Comparison of ENCODE assay signal across 1 cellular context in the genomic region with DNA sequence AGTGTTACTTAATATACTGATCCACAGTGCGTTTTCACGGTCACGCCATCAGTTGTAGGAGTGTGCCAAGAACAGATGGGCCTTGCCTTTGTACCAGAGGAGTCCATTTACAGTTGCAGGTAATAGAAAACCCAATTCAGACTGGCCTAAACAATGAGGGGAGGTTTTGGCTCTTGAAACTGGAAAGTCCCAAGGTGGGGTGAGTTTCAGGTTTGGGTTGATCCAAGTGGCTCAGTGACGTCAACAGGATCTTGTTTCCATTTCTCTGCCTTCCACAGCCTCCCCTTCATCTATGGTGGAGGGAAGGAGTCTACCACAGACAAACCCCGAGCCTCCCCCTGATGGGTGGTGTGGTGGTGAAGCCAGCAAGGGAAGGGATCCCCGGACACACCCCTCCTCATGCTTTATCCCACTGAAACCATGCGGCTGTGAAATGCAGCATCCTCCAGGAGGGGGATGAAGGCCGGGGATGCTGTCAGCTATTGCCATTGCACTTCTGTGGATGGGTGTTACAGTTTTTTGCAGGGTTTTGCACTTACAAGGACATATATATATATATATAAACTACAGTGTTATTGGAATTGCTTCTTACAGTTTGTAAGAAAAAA.
TF ChIP-seq lines count a peak whose summit lies in the region.

No MANE protein-coding gene starts in this region.

TF ChIP-seq in WTC11, 78 proteins besides CTCF, POLR2A, EP300 and RAD21 (continued from another document):
- TF ChIP-seq AFF4 (CRISPR knock-in tag; IDR thresholded peaks at IDR 0.05; ENCODE audit: borderline replicate concordance) (no peak), FOXK1 (CRISPR knock-in tag; IDR thresholded peaks at IDR 0.05) (no peak), ZNF532 (CRISPR knock-in tag; IDR thresholded peaks at IDR 0.05; ENCODE audit: borderline replicate concordance) (no peak), SMAD3 (CRISPR knock-in tag; IDR thresholded peaks at IDR 0.05; ENCODE audit: borderline replicate concordance) (no peak), NFATC4 (CRISPR knock-in tag; IDR thresholded peaks at IDR 0.05) (no peak), RORB (CRISPR knock-in tag; IDR thresholded peaks at IDR 0.05) (no peak)
